Comparison of ENCODE assay signal across 27 cellular contexts in the genomic region with DNA sequence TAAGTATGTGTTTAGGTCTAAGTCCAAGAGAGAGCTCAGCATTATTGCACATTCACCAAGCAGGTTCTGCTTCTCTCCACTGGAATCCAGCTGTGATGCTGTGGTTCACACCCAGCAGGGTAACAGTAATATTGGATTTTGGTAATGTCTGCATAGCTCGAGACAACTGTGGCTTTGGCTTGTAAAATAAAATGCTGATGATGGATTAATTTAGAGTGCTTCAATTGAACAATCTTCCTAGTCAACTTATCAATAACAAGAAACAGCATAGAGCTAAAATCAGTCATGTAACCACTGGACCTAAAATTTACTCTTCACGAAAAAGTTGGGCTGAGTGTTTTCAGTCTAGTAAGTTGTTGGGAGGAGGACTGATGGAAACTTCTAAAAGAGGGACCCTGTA.
"Had no signal": no experiment of that assay in that cellular context is flagged by ENCODE, and none has a peak within 500 bp of the region (broad histone marks: within the 10 kb centered on the region; RNA-seq: fewer than 3 reads in every experiment).

No MANE protein-coding gene starts in this region.

- DNase-seq: colonic mucosa; cortex of kidney; effector CD8-positive, alpha-beta T cell; effector memory CD8-positive, alpha-beta T cell; endodermal cell; erythroblast; esophagus squamous epithelium; foreskin fibroblast; foreskin melanocyte; heart left ventricle; hypothalamus; immature natural killer cell; islet precursor cell; kidney; kidney glomerular epithelial cell; left colon; left lung; left ventricle myocardium superior; lower lobe of right lung; mesenchymal stem cell; mucosa of descending colon; naive B cell had no signal

- H3K27me3 ChIP-seq: colonic mucosa, esophagus squamous epithelium, gastroesophageal sphincter, heart left ventricle, hepatocyte, left lung had no signal

- H3K27ac ChIP-seq: colonic mucosa, epithelial cell of prostate, esophagus squamous epithelium, gastroesophageal sphincter, heart left ventricle, hepatocyte, left lung, lower lobe of right lung had no signal

- H3K36me3 ChIP-seq: colonic mucosa, esophagus squamous epithelium, gastroesophageal sphincter, heart left ventricle, left lung, lower lobe of right lung had no signal

- H2AFZ ChIP-seq: hepatocyte had no signal

- H3K4me1 ChIP-seq: colonic mucosa, esophagus squamous epithelium, gastroesophageal sphincter, heart left ventricle, left lung, lower lobe of right lung had no signal

- H3K4me3 ChIP-seq: colonic mucosa, esophagus squamous epithelium, gastroesophageal sphincter, heart left ventricle, hepatocyte, left lung, lower lobe of right lung, mucosa of descending colon had no signal

- H3K79me2 ChIP-seq: hepatocyte had no signal

- H3K9me3 ChIP-seq: colonic mucosa had no signal

- H3K4me2 ChIP-seq: hepatocyte had no signal

- ATAC-seq: effector memory CD8-positive, alpha-beta T cell; esophagus mucosa; gastroesophageal sphincter; heart left ventricle; left colon; left lung; left ventricle myocardium superior; lower lobe of right lung; mucosa of descending colon had no signal

- FAIRE-seq: endometrium, kidney had no signal
